1 cellular context compared by ENCODE assay signal in genomic region chr10:129622736-129623135, GRCh38.
TF ChIP-seq lines count a peak whose summit lies in the region.

No MANE protein-coding gene starts in this region.

TF ChIP-seq in IMR-90, 13 proteins besides CTCF, POLR2A, EP300 and RAD21:
- TF ChIP-seq SMC3 (IDR thresholded peaks at IDR 0.05; ENCODE audit: low read depth, low read length), result no peak
- TF ChIP-seq, protein P1, sequence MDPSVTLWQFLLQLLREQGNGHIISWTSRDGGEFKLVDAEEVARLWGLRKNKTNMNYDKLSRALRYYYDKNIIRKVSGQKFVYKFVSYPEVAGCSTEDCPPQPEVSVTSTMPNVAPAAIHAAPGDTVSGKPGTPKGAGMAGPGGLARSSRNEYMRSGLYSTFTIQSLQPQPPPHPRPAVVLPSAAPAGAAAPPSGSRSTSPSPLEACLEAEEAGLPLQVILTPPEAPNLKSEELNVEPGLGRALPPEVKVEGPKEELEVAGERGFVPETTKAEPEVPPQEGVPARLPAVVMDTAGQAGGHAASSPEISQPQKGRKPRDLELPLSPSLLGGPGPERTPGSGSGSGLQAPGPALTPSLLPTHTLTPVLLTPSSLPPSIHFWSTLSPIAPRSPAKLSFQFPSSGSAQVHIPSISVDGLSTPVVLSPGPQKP (IDR thresholded peaks at IDR 0.05; ENCODE audit: borderline replicate concordance, low read depth, low read length), result no peak
- TF ChIP-seq BHLHE40 (IDR thresholded peaks at IDR 0.05; ENCODE audit: low read depth, low read length), result no peak
- TF ChIP-seq CHD1 (IDR thresholded peaks at IDR 0.05; ENCODE audit: low read depth, low read length), result no peak
- TF ChIP-seq, protein P2, sequence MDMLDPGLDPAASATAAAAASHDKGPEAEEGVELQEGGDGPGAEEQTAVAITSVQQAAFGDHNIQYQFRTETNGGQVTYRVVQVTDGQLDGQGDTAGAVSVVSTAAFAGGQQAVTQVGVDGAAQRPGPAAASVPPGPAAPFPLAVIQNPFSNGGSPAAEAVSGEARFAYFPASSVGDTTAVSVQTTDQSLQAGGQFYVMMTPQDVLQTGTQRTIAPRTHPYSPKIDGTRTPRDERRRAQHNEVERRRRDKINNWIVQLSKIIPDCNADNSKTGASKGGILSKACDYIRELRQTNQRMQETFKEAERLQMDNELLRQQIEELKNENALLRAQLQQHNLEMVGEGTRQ (IDR thresholded peaks at IDR 0.05; ENCODE audit: low read depth, low read length), result no peak
- no peak for TF ChIP-seq MAZ (IDR thresholded peaks at IDR 0.05; ENCODE audit: borderline replicate concordance, low read depth, low read length)
- TF ChIP-seq MAFK (IDR thresholded peaks at IDR 0.05; ENCODE audit: low read depth, low read length), result no peak
- TF ChIP-seq NFE2L2 (IDR thresholded peaks at IDR 0.05; ENCODE audit: low read depth, low read length), result no peak
- no peak for TF ChIP-seq CEBPB (IDR thresholded peaks at IDR 0.05; ENCODE audit: low read depth, low read length)
- TF ChIP-seq FOS (IDR thresholded peaks at IDR 0.05; ENCODE audit: low read depth, low read length), result no peak
- TF ChIP-seq RFX5 (IDR thresholded peaks at IDR 0.05; ENCODE audit: low read depth, low read length), result no peak
- no peak for TF ChIP-seq RCOR1 (IDR thresholded peaks at IDR 0.05; ENCODE audit: insufficient replicate concordance, low read length)
- no peak for TF ChIP-seq MXI1 (IDR thresholded peaks at IDR 0.05; ENCODE audit: borderline replicate concordance, low read depth, low read length)
